1 cellular context compared by ENCODE assay signal in the genomic region with DNA sequence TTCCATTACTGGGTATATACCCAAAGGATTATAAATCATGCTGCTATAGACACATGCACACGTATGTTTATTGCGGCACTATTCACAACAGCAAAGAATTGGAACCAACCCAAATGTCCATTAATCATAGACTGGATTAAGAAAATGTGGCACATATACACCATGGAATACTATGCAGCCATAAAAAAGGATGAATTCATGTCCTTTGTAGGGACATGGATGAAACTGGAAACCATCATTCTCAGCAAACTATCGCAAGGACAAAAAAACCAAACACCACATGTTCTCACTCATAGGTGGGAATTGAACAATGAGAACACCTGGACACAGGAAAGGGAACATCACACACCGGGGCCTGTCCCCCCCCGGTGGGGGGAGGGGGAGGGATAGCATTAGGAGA.
TF ChIP-seq lines count a peak whose summit lies in the region.
"Not testable (repeated sequence)": the region's sequence is repeated elsewhere in the genome, so short reads cannot be mapped to it uniquely, and the experiment has no call there.

No MANE protein-coding gene starts in this region.

- H3K4me3 ChIP-seq in HEK293 (ENCODE audit: low read depth, low read length): not testable (repeated sequence)

- not testable (repeated sequence) for TF ChIP-seq CTCF in HEK293 (tag by site-specific recombination; IDR thresholded peaks at IDR 0.05)

- H3K27ac ChIP-seq in HEK293 (ENCODE audit: extremely low read depth, low read depth, low read length): not testable (repeated sequence)

- not testable (repeated sequence) for H3K36me3 ChIP-seq in HEK293 (ENCODE audit: control insufficient read depth in 2 of 2, insufficient read depth in 1 of 2, low read length in 2 of 2)

- H3K9me3 ChIP-seq in HEK293 (ENCODE audit: control insufficient read depth, insufficient read depth, low read depth, low read length): not testable (repeated sequence)

- H3K4me1 ChIP-seq in HEK293 (ENCODE audit: control insufficient read depth, insufficient read depth, low read length): not testable (repeated sequence)

- POLR2A ChIA-PET in HEK293 (lab: Yijun Ruan, JAX): not testable (repeated sequence)

- CTCF ChIA-PET in HEK293 (lab: Yijun Ruan, JAX): not testable (repeated sequence)

TF ChIP-seq in HEK293, 187 proteins besides CTCF, POLR2A, EP300 and RAD21:
- peak; percentile 93 for TF ChIP-seq ZNF146 (tag by site-specific recombination; IDR thresholded peaks at IDR 0.05)
